Comparison of ENCODE assay signal across 8 cellular contexts in genomic region chr5:136036991-136037705, GRCh38. TPM values are rescaled to one million over a fixed set of nuclear protein-coding genes. Genes with fewer than 3 reads are reported as not detected.
DNase-seq lines count a peak whose midpoint lies in the region; ATAC-seq, FAIRE-seq and TF ChIP-seq lines count a peak whose summit lies in the region.

No MANE protein-coding gene starts in this region.

- in situ Hi-C loops in Panc1 (cut with HindIII; ENCODE audit: low pct_unique_long_range_greater_than_20kb, low sequenced_read_pairs) (no loop called here), GM12878 (cut with MboI) (no loop called here)

- RAD21 ChIA-PET in GM12878 (lab: Charles Lee; ENCODE audit: unreplicated experiment): interaction anchor here (0.6 to 1.5 kb wide), 7 partner anchors 26 to 136 kb away, joined by 3 to 5 read pairs (median 3); no protein-coding TSS in a partner anchor

- WGBS in GM12878 (ENCODE audit: insufficient coverage, insufficient replicate concordance, low lambda C conversion rate, missing lambda C conversion rate): under 1% methylated on average over 10 of the region's 10 CpGs

- peaks cover 0 to 12% (median 0%) of the 10 kb centered on the region in 7 donors for H3K9me3 Mint-ChIP-seq in naive B cell

- H3K79me2 ChIP-seq in GM12878 (ENCODE audit: control insufficient read depth, insufficient read depth, low read length): no peaks in the 10 kb centered on the region

- H3K36me3 Mint-ChIP-seq in naive B cell: peaks cover 4 to 8% of the 10 kb centered on the region in 2 donors

- FAIRE-seq in GM12878 (lab: Jason Lieb, UNC): peak; percentile 49

- peaks cover 0 to 18% (median 0%) of the 10 kb centered on the region in 3 donors for H3K27me3 Mint-ChIP-seq in naive B cell

- H3K4me3 ChIP-seq in AG10803 (ENCODE audit: low read length): no peak overlapping the region
- no peak overlapping the region for H3K4me3 ChIP-seq in Panc1 (ENCODE audit: low read depth in 2 of 2, low read length in 2 of 2)
- no peak overlapping the region for H3K4me3 ChIP-seq in GM12878

- peak overlapping the region; percentile 81 for H3K27ac ChIP-seq in Panc1 (ENCODE audit: low read length)
- no peak overlapping the region for H3K27ac ChIP-seq in GM12878 (ENCODE audit: control insufficient read depth, insufficient read depth)

- TF ChIP-seq EP300 in GM12878 (IDR thresholded peaks at IDR 0.05; ENCODE audit: borderline replicate concordance in 1 of 2, control insufficient read depth in 1 of 2, low read depth in 2 of 2, low read length in 2 of 2): 0 out of 4 replicates have a peak, but pooled peaks of 1 of the 2 experiments have one; percentile 8

- H3K4me1 ChIP-seq in Panc1 (ENCODE audit: control insufficient read depth, insufficient read depth, low read length) (peaks cover 17% of the 10 kb centered on the region), GM12878 (ENCODE audit: control insufficient read depth, insufficient read depth, low read length) (peaks cover 15% of the 10 kb centered on the region)

- SMC1A ChIA-PET in GM12878 (lab: Charles Lee; ENCODE audit: uncharacterized antibody, unreplicated experiment): interaction anchor here (0.6 to 2.5 kb wide), 7 partner anchors 13 to 101 kb away, joined by 3 to 14 read pairs (median 3); no protein-coding TSS in a partner anchor

- H3K9ac ChIP-seq in GM12878 (ENCODE audit: control insufficient read depth, insufficient read depth, low read length): no peak overlapping the region

- H3K27ac Mint-ChIP-seq in naive B cell: peak overlapping the region in 1 of 6 donors; percentile 28

- no peak for TF ChIP-seq RAD21 in GM12878 (IDR thresholded peaks at IDR 0.05; ENCODE audit: insufficient read depth, low read depth, low read length)

- TF ChIP-seq POLR2A in GM12878 (IDR thresholded peaks at IDR 0.05; ENCODE audit: low read depth, low read length): no peak

- peaks cover 11 to 25% (median 22%) of the 10 kb centered on the region in 3 donors for H3K4me1 Mint-ChIP-seq in naive B cell

- peak overlapping the region; percentile 35; the same call in 1 of the 2 replicates for H3K4me2 ChIP-seq in GM12878 (ENCODE audit: control insufficient read depth, insufficient read depth)

- ATAC-seq in GM18873 (IDR thresholded peaks at IDR 0.05; ENCODE audit: low FRiP score, unreplicated experiment) (peak; percentile 77), HG03354 (IDR thresholded peaks at IDR 0.05; ENCODE audit: poor library complexity, severe bottlenecking, unreplicated experiment) (peak; percentile 75), Panc1 (peak; percentile 84), GM12878 (peak; percentile 85), naive B cell (ENCODE audit: low read depth in 2 of 2) (peak; percentile 43 to 52)

- intact Hi-C loops in Panc1 (cut with micrococcal nuclease; ENCODE audit: unreplicated experiment): no loop called here
- intact Hi-C loops in GM12878 (cut with micrococcal nuclease; ENCODE audit: unreplicated experiment): no loop called here

- DNase-seq in AG10803 (ENCODE audit: low read depth) (peak; percentile 86), Panc1 (ENCODE audit: low read depth, low spot score) (no peak), GM12878 (ENCODE audit: low read depth, low spot score) (peak; percentile 40), naive B cell (no peak), cerebellar nuclear complex (lab: John Stamatoyannopoulos, UW) (no peak), hippocampal formation (lab: John Stamatoyannopoulos, UW) (no peak)

- H3K36me3 ChIP-seq in Panc1 (ENCODE audit: control insufficient read depth, insufficient read depth, low read length) (no peaks in the 10 kb centered on the region), GM12878 (ENCODE audit: control insufficient read depth in 2 of 2, insufficient read depth in 2 of 2, low read length in 1 of 2) (no peaks in the 10 kb centered on the region)

- no peaks in the 10 kb centered on the region for H4K20me1 ChIP-seq in GM12878 (ENCODE audit: control insufficient read depth, insufficient read depth)

- POLR2A ChIA-PET in Panc1 (lab: Charles Lee): interaction anchor here (0.8 to 1.1 kb wide), 2 partner anchors 16 to 18 kb away, joined by 3 to 5 read pairs; no protein-coding TSS in a partner anchor
- POLR2A ChIA-PET in GM12878 (lab: Charles Lee): no interaction called here

- peak overlapping the region; percentile 39 for H2AFZ ChIP-seq in GM12878 (ENCODE audit: control insufficient read depth, low read depth, low read length)

- H3K4me3 Mint-ChIP-seq in naive B cell: peak overlapping the region in 1 of 8 donors; percentile 35

- H3K9me3 ChIP-seq in Panc1 (ENCODE audit: control insufficient read depth, insufficient read depth, low read depth, low read length) (no peaks in the 10 kb centered on the region), GM12878 (replicated peaks; ENCODE audit: control insufficient read depth, insufficient read depth, low read length) (no peaks in the 10 kb centered on the region; the same call in 1 of the 3 replicates)

- BruUV-seq in Panc1 (replicated peaks; lab: Mats Ljungman, UMichigan): no TSS peak
- no TSS peak for BruUV-seq in GM12878 (replicated peaks; lab: Mats Ljungman, UMichigan)

- H3K27me3 ChIP-seq in Panc1 (ENCODE audit: control insufficient read depth, insufficient read depth, low read length) (no peaks in the 10 kb centered on the region), GM12878 (replicated peaks in 1 of 2; ENCODE audit: control insufficient read depth in 2 of 2, insufficient read depth in 2 of 2, low read length in 1 of 2) (peaks cover 0 to 2% of the 10 kb centered on the region in 2 experiments; a peak in 1 of 4 replicates)

- CTCF ChIA-PET in Panc1 (lab: Charles Lee) (no interaction called here), GM12878 (lab: Yijun Ruan, JAX) (interaction anchor here (0.7 to 2.4 kb wide), 8 partner anchors 9 to 176 kb away, joined by 3 to 9 read pairs (median 3); partner anchors contain the start of genes SMAD5 and TGFBI)

- TF ChIP-seq CTCF in AG10803 (conservative IDR thresholded peaks at IDR 0.05; ENCODE audit: low read length) (no peak), Panc1 (IDR thresholded peaks at IDR 0.05) (no peak), GM12878 (IDR thresholded peaks at IDR 0.05 in 2 of 3, conservative IDR thresholded peaks at IDR 0.05 in 1 of 3; ENCODE audit: control insufficient read depth in 2 of 3, extremely low read depth in 1 of 3, insufficient read depth in 1 of 3, low read depth in 3 of 3, low read length in 3 of 3) (no peak)

TF ChIP-seq in GM12878, 131 proteins besides CTCF, POLR2A, EP300 and RAD21 (continues in another document):
- TF ChIP-seq JUNB (IDR thresholded peaks at IDR 0.05) (peak; percentile 59; the same call in 1 of the 2 replicates), ZNF207 (IDR thresholded peaks at IDR 0.05; ENCODE audit: borderline replicate concordance) (no peak), ZBED1 (IDR thresholded peaks at IDR 0.05; ENCODE audit: borderline replicate concordance) (no peak), ATF3 (IDR thresholded peaks at IDR 0.05; ENCODE audit: borderline replicate concordance, extremely low read depth, low read depth, low read length) (no peak), KDM1A (IDR thresholded peaks at IDR 0.05; ENCODE audit: borderline replicate concordance) (no peak), TCF3 (IDR thresholded peaks at IDR 0.05; ENCODE audit: borderline replicate concordance, insufficient read depth, low read depth, low read length) (no peak), SMARCA5 (IDR thresholded peaks at IDR 0.05) (no peak), IRF4 (IDR thresholded peaks at IDR 0.05; ENCODE audit: low read depth, low read length) (no peak), IKZF2 (IDR thresholded peaks at IDR 0.05) (peak; percentile 47 to 53; a peak in 3 of 4 replicates), SUZ12 (IDR thresholded peaks at IDR 0.05; ENCODE audit: unreplicated experiment) (no peak), STAT3 (IDR thresholded peaks at IDR 0.05; ENCODE audit: low read depth, low read length) (no peak), SMAD5 (IDR thresholded peaks at IDR 0.05; ENCODE audit: low read depth) (no peak), ATF7 (IDR thresholded peaks at IDR 0.05; ENCODE audit: low read depth) (peak; percentile 34; the same call in 1 of the 2 replicates), MTA2 (IDR thresholded peaks at IDR 0.05; ENCODE audit: low read depth) (0 out of 2 replicates have a peak, but pooled peaks have one; percentile 23), LARP7 (IDR thresholded peaks at IDR 0.05) (no peak), POLR2AphosphoS5 (IDR thresholded peaks at IDR 0.05; ENCODE audit: low read length) (no peak), GATAD2B (conservative IDR thresholded peaks at IDR 0.05; ENCODE audit: low read depth) (0 out of 2 replicates have a peak, but pooled peaks have one; percentile 25)

RNA-seq across cellular contexts. Expression of gene TGFBI, which starts 8.4 kb away (rescaled TPM):
- total RNA-seq in Panc1 (2021; ENCODE audit: unreplicated experiment): 314 TPM
- polyA plus RNA-seq in Panc1 (2012; ENCODE audit: insufficient read length): 384 TPM
- 0.84 TPM in 1 of 2 replicates, not detected in the other for total RNA-seq in GM12878 (2013; cell fraction: nucleolus; rRNA removed)
- total RNA-seq in GM12878 (2014; rRNA removed): 0.17 and 0.71 TPM in 2 replicates
- 0.09 and 0.13 TPM in 2 replicates for total RNA-seq in GM12878 (2014; rRNA removed; fragmentation: Illumina TruSeq; extraction: Trizol)
- 0.64 and 1.3 TPM in 2 replicates for total RNA-seq in GM12878 (2021)
- not detected for polyA plus RNA-seq in GM12878 (2011; ENCODE audit: low read depth)
- polyA plus RNA-seq in GM12878 (2011; rRNA removed): 0.06 and 0.20 TPM in 2 replicates
- 0.13 and 0.22 TPM in 2 replicates for polyA plus RNA-seq in GM12878 (2011; cell fraction: cytosol; rRNA removed)
- 0.37 and 0.39 TPM in 2 replicates for polyA plus RNA-seq in GM12878 (2011; cell fraction: nucleus; rRNA removed)
- polyA plus RNA-seq in GM12878 (2012): 0.32 and 0.45 TPM in 2 replicates
- polyA plus RNA-seq in GM12878 (2014; fragmentation: Illumina TruSeq; extraction: Trizol): 0.12 TPM in 1 of 2 replicates, not detected in the other
- polyA plus RNA-seq in GM12878 (2014; fragmentation: Nextera tagmentation; extraction: Ambion mirVana): under 1 TPM; 0.16 to 0.22 TPM
- 0.13 and 0.23 TPM in 2 replicates for polyA plus RNA-seq in GM12878 (2014; rRNA removed)
- 1 to 10 TPM; 1.7 to 1.8 TPM for polyA plus RNA-seq in GM12878 (2016; fragmentation: Nextera tagmentation; extraction: Ambion mirVana)
- 0.44 and 0.62 TPM in 2 replicates for polyA minus RNA-seq in GM12878 (2011; rRNA and poly(A)+ RNA removed)
- 0.80 and 1.1 TPM in 2 replicates for polyA minus RNA-seq in GM12878 (2011; cell fraction: cytosol; rRNA and poly(A)+ RNA removed)
- 0.24 TPM in 1 of 2 replicates, not detected in the other for polyA minus RNA-seq in GM12878 (2011; cell fraction: nucleus; rRNA and poly(A)+ RNA removed)
- polyA plus RNA-seq in naive B cell (ENCODE audit: low read depth in 6 of 6): 1 to 10 TPM in 3 of 6 donors, under 1 TPM in 3; 0.20 to 4.3 (median 1.2) TPM

Comparison
In these comparisons a context has a peak if more than half of its experiments do, and no peak if none do; other contexts are left out.
1. DNase-seq: peak in AG10803 (single experiment) and GM12878 (single experiment); none in Panc1 (single experiment), naive B cell (single experiment), cerebellar nuclear complex (0 of 2) and hippocampal formation (0 of 2).
2. RNA of gene TGFBI, which starts 8.4 kb away (total RNA-seq): 314 TPM in Panc1 (single experiment); 0.09 to 1.3 TPM in GM12878; every median in the first group is over 100 times any median in the second.
3. Peak in every context shown above with its lines, with median percentiles within 50 percentile points of each other: ATAC-seq.